In the genomic region with DNA sequence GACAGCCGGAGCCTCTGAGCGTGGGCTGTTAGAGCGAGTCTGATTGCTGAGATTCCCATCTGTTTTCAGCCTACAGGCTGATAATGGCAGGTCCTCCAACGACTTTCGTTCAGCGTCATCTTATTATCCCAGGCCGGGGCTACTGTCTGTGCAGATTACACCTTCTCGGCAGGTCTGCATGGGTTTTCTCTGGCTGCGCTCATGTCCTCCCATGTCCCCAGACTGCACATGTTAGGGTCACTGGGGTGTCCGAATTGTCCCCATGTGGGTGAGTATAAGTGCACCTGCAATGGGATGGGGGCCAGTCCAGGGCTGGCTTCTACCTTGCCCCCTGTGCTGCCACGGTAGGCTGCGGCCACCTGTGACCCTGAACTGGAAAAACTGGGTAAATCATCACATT, we compare ENCODE assay signal across 35 cellular contexts.
"Had no signal": no experiment of that assay in that cellular context is flagged by ENCODE, and none has a peak within 500 bp of the region (broad histone marks: within the 10 kb centered on the region; RNA-seq: fewer than 3 reads in every experiment).

No MANE protein-coding gene starts in this region.

- H3K27ac ChIP-seq: ascending aorta, cardiac muscle cell, VCaP had no signal

- H3K9me3 ChIP-seq: ascending aorta had no signal

- H3K36me3 ChIP-seq: ascending aorta, cardiac muscle cell had no signal

- H3K4me3 Mint-ChIP-seq: activated B cell treated with CpG ODN at 0.5 μM for 24 hours; activated CD4-positive, alpha-beta memory T cell treated with anti-CD3 and anti-CD28 coated beads for 36 hours; activated CD4-positive, alpha-beta T cell treated with anti-CD3 and anti-CD28 coated beads, Interleukin-2, amount 10 ng/mL, durations not matched to agents 24 days and 14 days; activated CD8-positive, alpha-beta T cell treated with anti-CD3 and anti-CD28 coated beads for 36 hours; activated naive CD4-positive, alpha-beta T cell treated with anti-CD3 and anti-CD28 coated beads for 36 hours; activated naive CD8-positive, alpha-beta T cell treated with anti-CD3 and anti-CD28 coated beads, Interleukin-2, amount 10 ng/mL, durations not matched to agents 7 days and 5 days; activated naive CD8-positive, alpha-beta T cell treated with anti-CD3 and anti-CD28 coated beads, Interleukin-2, amount 50 U/mL, for 24 hours; activated T-cell treated with anti-CD3 and anti-CD28 coated beads, Interleukin-2, amount 50 U/mL, for 4 hours; activated T-cell treated with anti-CD3 and anti-CD28 coated beads, Interleukin-2, amount 50 U/mL, for 72 hours; activated T-helper 1 cell treated with anti-CD3 and anti-CD28 coated beads, Interleukin-12 subunit alpha, Interleukin-12 subunit beta, Interleukin-2, Interleukin-4 antibody, amounts not matched to agents 30 ng/mL and 10 ng/mL and 1 ng/mL, durations not matched to agents 14 hours and 24 hours and 36 hours; activated T-helper 17 cell treated with anti-CD3 and anti-CD28 coated beads, Interleukin-2, amount 50 U/mL, for 72 hours; brain; central memory CD8-positive, alpha-beta T cell; T-helper 1 cell treated with Interleukin-12 subunit alpha and Interleukin-12 subunit beta and Interleukin-4 antibody, amounts not matched to agents 30 μg/mL and 1 μg/mL, for 36 hours; T-helper 2 cell treated with Interferon-gamma antibody and Interleukin-4, amounts not matched to agents 5 μg/mL and 100 μg/mL, for 36 hours had no signal

- H3K4me1 Mint-ChIP-seq: activated B cell treated with CpG ODN at 0.5 μM for 24 hours; activated CD4-positive, alpha-beta T cell treated with anti-CD3 and anti-CD28 coated beads, Interleukin-2, amount 10 ng/mL, durations not matched to agents 24 days and 14 days; activated naive CD8-positive, alpha-beta T cell treated with anti-CD3 and anti-CD28 coated beads, Interleukin-2, amount 10 ng/mL, durations not matched to agents 7 days and 5 days; activated naive CD8-positive, alpha-beta T cell treated with anti-CD3 and anti-CD28 coated beads, Interleukin-2, amount 50 U/mL, for 24 hours; activated T-helper 17 cell treated with anti-CD3 and anti-CD28 coated beads, Interleukin-2, amount 50 U/mL, for 72 hours; central memory CD8-positive, alpha-beta T cell had no signal

- H3K36me3 Mint-ChIP-seq: activated CD4-positive, alpha-beta memory T cell treated with anti-CD3 and anti-CD28 coated beads for 36 hours; activated naive CD4-positive, alpha-beta T cell treated with anti-CD3 and anti-CD28 coated beads, Interleukin-2, amount 50 U/mL, for 72 hours; activated naive CD8-positive, alpha-beta T cell treated with anti-CD3 and anti-CD28 coated beads, Interleukin-2, amount 10 ng/mL, durations not matched to agents 7 days and 5 days; brain had no signal

- H3K9me3 Mint-ChIP-seq: activated B cell treated with CpG ODN at 0.5 μM for 24 hours; activated CD4-positive, alpha-beta memory T cell treated with anti-CD3 and anti-CD28 coated beads for 36 hours; activated CD4-positive, alpha-beta T cell treated with anti-CD3 and anti-CD28 coated beads, Interleukin-2, amount 10 ng/mL, durations not matched to agents 24 days and 14 days; activated CD8-positive, alpha-beta T cell treated with anti-CD3 and anti-CD28 coated beads for 36 hours; activated naive CD4-positive, alpha-beta T cell treated with anti-CD3 and anti-CD28 coated beads for 36 hours; activated naive CD4-positive, alpha-beta T cell treated with anti-CD3 and anti-CD28 coated beads, Interleukin-2, amount 50 U/mL, for 72 hours; activated naive CD8-positive, alpha-beta T cell treated with anti-CD3 and anti-CD28 coated beads, Interleukin-2, amount 10 ng/mL, durations not matched to agents 7 days and 5 days; activated naive CD8-positive, alpha-beta T cell treated with anti-CD3 and anti-CD28 coated beads, Interleukin-2, amount 50 U/mL, for 24 hours; activated T-cell treated with anti-CD3 and anti-CD28 coated beads, Interleukin-2, amount 50 U/mL, for 4 hours; activated T-cell treated with anti-CD3 and anti-CD28 coated beads, Interleukin-2, amount 50 U/mL, for 72 hours; activated T-helper 1 cell treated with anti-CD3 and anti-CD28 coated beads, Interleukin-12 subunit alpha, Interleukin-12 subunit beta, Interleukin-2, Interleukin-4 antibody, amounts not matched to agents 30 ng/mL and 10 ng/mL and 1 ng/mL, durations not matched to agents 14 hours and 24 hours and 36 hours; activated T-helper 17 cell treated with anti-CD3 and anti-CD28 coated beads, Interleukin-2, amount 50 U/mL, for 72 hours; central memory CD8-positive, alpha-beta T cell; T-helper 1 cell treated with Interleukin-12 subunit alpha and Interleukin-12 subunit beta and Interleukin-4 antibody, amounts not matched to agents 30 μg/mL and 1 μg/mL, for 36 hours; T-helper 2 cell treated with Interferon-gamma antibody and Interleukin-4, amounts not matched to agents 5 μg/mL and 100 μg/mL, for 36 hours had no signal

- H3K27me3 ChIP-seq: ascending aorta, cardiac muscle cell had no signal

- H3K27me3 Mint-ChIP-seq: activated B cell treated with CpG ODN at 0.5 μM for 24 hours; activated CD4-positive, alpha-beta T cell treated with anti-CD3 and anti-CD28 coated beads, Interleukin-2, amount 10 ng/mL, durations not matched to agents 24 days and 14 days; activated CD8-positive, alpha-beta T cell treated with anti-CD3 and anti-CD28 coated beads for 36 hours; activated naive CD8-positive, alpha-beta T cell treated with anti-CD3 and anti-CD28 coated beads, Interleukin-2, amount 10 ng/mL, durations not matched to agents 7 days and 5 days; activated naive CD8-positive, alpha-beta T cell treated with anti-CD3 and anti-CD28 coated beads, Interleukin-2, amount 50 U/mL, for 24 hours had no signal

- H3K27ac Mint-ChIP-seq: activated B cell treated with CpG ODN at 0.5 μM for 24 hours; activated CD4-positive, alpha-beta memory T cell treated with anti-CD3 and anti-CD28 coated beads for 36 hours; activated CD4-positive, alpha-beta T cell treated with anti-CD3 and anti-CD28 coated beads, Interleukin-2, amount 10 ng/mL, durations not matched to agents 24 days and 14 days; activated CD8-positive, alpha-beta T cell treated with anti-CD3 and anti-CD28 coated beads for 36 hours; activated naive CD4-positive, alpha-beta T cell treated with anti-CD3 and anti-CD28 coated beads for 36 hours; activated naive CD4-positive, alpha-beta T cell treated with anti-CD3 and anti-CD28 coated beads, Interleukin-2, amount 50 U/mL, for 72 hours; activated naive CD8-positive, alpha-beta T cell treated with anti-CD3 and anti-CD28 coated beads, Interleukin-2, amount 10 ng/mL, durations not matched to agents 7 days and 5 days; activated naive CD8-positive, alpha-beta T cell treated with anti-CD3 and anti-CD28 coated beads, Interleukin-2, amount 50 U/mL, for 24 hours; activated T-cell treated with anti-CD3 and anti-CD28 coated beads, Interleukin-2, amount 50 U/mL, for 72 hours; activated T-helper 1 cell treated with anti-CD3 and anti-CD28 coated beads, Interleukin-12 subunit alpha, Interleukin-12 subunit beta, Interleukin-2, Interleukin-4 antibody, amounts not matched to agents 30 ng/mL and 10 ng/mL and 1 ng/mL, durations not matched to agents 14 hours and 24 hours and 36 hours; activated T-helper 17 cell treated with anti-CD3 and anti-CD28 coated beads, Interleukin-2, amount 50 U/mL, for 72 hours; brain; T-helper 1 cell treated with Interleukin-12 subunit alpha and Interleukin-12 subunit beta and Interleukin-4 antibody, amounts not matched to agents 30 μg/mL and 1 μg/mL, for 36 hours; T-helper 2 cell treated with Interferon-gamma antibody and Interleukin-4, amounts not matched to agents 5 μg/mL and 100 μg/mL, for 36 hours had no signal

- ATAC-seq: activated CD8-positive, alpha-beta T cell treated with anti-CD3 and anti-CD28 coated beads for 36 hours; activated naive CD4-positive, alpha-beta T cell treated with anti-CD3 and anti-CD28 coated beads, Interleukin-2, amount 50 U/mL, for 72 hours; activated naive CD8-positive, alpha-beta T cell treated with anti-CD3 and anti-CD28 coated beads, Interleukin-2, amount 50 U/mL, for 24 hours; activated T-cell treated with anti-CD3 and anti-CD28 coated beads, Interleukin-2, amount 50 U/mL, for 4 hours; activated T-cell treated with anti-CD3 and anti-CD28 coated beads, Interleukin-2, amount 50 U/mL, for 72 hours; activated T-helper 17 cell treated with anti-CD3 and anti-CD28 coated beads, Interleukin-2, amount 50 U/mL, for 72 hours had no signal

- H3K4me1 ChIP-seq: ascending aorta had no signal

- DNase-seq: activated B cell treated with CpG ODN at 0.5 μM for 24 hours; activated CD4-positive, alpha-beta memory T cell treated with anti-CD3 and anti-CD28 coated beads for 36 hours; activated CD4-positive, alpha-beta T cell treated with anti-CD3 and anti-CD28 coated beads for 4 hours; activated CD4-positive, alpha-beta T cell treated with anti-CD3 and anti-CD28 coated beads, Interleukin-2, amount 10 ng/mL, durations not matched to agents 24 days and 14 days; activated CD4-positive, alpha-beta T cell treated with anti-CD3 and anti-CD28 coated beads, Interleukin-2, amount 50 U/mL, for 1 hour; activated CD4-positive, alpha-beta T cell treated with anti-CD3 and anti-CD28 coated beads, Interleukin-2, amount 50 U/mL, for 4 hours; activated CD4-positive, CD25-positive, alpha-beta regulatory T cell treated with anti-CD3 and anti-CD28 coated beads, Interleukin-2, amount 50 U/mL, for 72 hours; activated CD8-positive, alpha-beta memory T cell treated with anti-CD3 and anti-CD28 coated beads, Interleukin-2, amount 50 U/mL, for 4 hours; activated CD8-positive, alpha-beta T cell treated with anti-CD3 and anti-CD28 coated beads for 36 hours; activated effector memory CD4-positive, alpha-beta T cell treated with anti-CD3 and anti-CD28 coated beads, Interleukin-2, amount 50 U/mL, for 16 hours; activated gamma-delta T cell treated with Interleukin-2 at 50 U/mL for 16 hours; activated naive CD4-positive, alpha-beta T cell; activated naive CD4-positive, alpha-beta T cell treated with anti-CD3 and anti-CD28 coated beads for 36 hours; activated naive CD4-positive, alpha-beta T cell treated with anti-CD3 and anti-CD28 coated beads, Interleukin-2, amount 50 U/mL, for 16 hours; activated naive CD8-positive, alpha-beta T cell treated with anti-CD3 and anti-CD28 coated beads, Interleukin-2, amount 10 ng/mL, durations not matched to agents 7 days and 5 days; activated naive CD8-positive, alpha-beta T cell treated with anti-CD3 and anti-CD28 coated beads, Interleukin-2, amount 50 U/mL, for 24 hours; activated T-cell treated with anti-CD3 and anti-CD28 coated beads for 4 hours; activated T-cell treated with anti-CD3 and anti-CD28 coated beads, Interleukin-2, amount 50 U/mL, for 1 hour; activated T-cell treated with anti-CD3 and anti-CD28 coated beads, Interleukin-2, amount 50 U/mL, for 4 hours; activated T-cell treated with anti-CD3 and anti-CD28 coated beads, Interleukin-2, amount 50 U/mL, for 72 hours; caudate nucleus; cerebellar nuclear complex; T-helper 1 cell; T-helper 2 cell; T-helper 9 cell had no signal

- H3K4me3 ChIP-seq: ascending aorta, cardiac muscle cell had no signal
